ENCODE assay signal across 18 cellular contexts in the genomic region with DNA sequence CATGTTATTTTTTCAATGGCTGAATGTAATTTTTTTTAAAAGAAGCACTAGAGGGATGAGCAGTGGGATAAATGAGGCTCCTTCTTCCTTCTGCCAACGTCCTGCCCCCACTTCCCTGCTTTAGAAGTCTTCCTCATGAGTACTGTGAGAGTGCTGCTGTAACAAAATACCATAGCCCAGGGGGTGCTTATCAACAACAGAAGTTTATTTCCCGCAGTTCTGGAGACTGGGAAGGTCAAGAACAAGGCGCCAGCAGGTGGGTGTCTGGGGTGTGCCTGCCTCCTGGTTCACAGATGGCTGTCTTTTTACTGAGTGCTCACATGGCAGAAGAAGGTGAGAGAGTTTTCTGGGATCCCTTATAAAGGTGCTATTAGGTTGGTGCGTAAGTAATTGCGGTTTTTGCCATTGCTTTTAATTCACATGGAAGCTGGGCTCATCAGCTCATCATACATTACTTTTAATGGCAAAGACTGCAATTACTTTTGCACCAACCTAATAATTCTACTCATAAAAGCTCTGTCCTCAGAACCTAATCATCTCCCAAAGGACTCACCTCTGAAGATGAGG.
"Had no signal": no experiment of that assay in that cellular context is flagged by ENCODE, and none has a peak within 500 bp of the region (broad histone marks: within the 10 kb centered on the region; RNA-seq: fewer than 3 reads in every experiment).

No MANE protein-coding gene starts in this region.

- H3K4me3 ChIP-seq: breast epithelium, gastroesophageal sphincter, heart right ventricle, mucosa of descending colon, tibial nerve had no signal

- H3K9me3 ChIP-seq: breast epithelium, gastroesophageal sphincter, heart right ventricle, mucosa of descending colon, tibial nerve had no signal

- H3K27ac ChIP-seq: breast epithelium, gastroesophageal sphincter, heart right ventricle, tibial nerve, WERI-Rb-1 had no signal

- H3K36me3 ChIP-seq: breast epithelium, gastroesophageal sphincter, heart right ventricle, tibial nerve, WERI-Rb-1 had no signal

- ATAC-seq: gastroesophageal sphincter, heart right ventricle, left ventricle myocardium superior, mucosa of descending colon had no signal

- H3K27me3 ChIP-seq: breast epithelium, tibial nerve had no signal

- DNase-seq: activated CD4-positive, alpha-beta T cell treated with anti-CD3 and anti-CD28 coated beads, Interleukin-2, amount 50 U/mL, for 4 hours; activated gamma-delta T cell; cortex of kidney; heart right ventricle; immature natural killer cell; kidney glomerular epithelial cell; left ventricle myocardium superior; mucosa of descending colon; naive B cell; retina; stimulated activated CD4-positive, alpha-beta T cell treated with anti-CD3 and anti-CD28 coated beads, Interleukin-1b, Interleukin-23, amount 100 ng/mL, for 48 hours; stimulated activated CD8-positive, alpha-beta memory T cell treated with anti-CD3 and anti-CD28 coated beads, Interleukin-4, amount 100 ng/mL, for 48 hours; stimulated activated naive CD4-positive, alpha-beta T cell treated with Interleukin-2 at 50 U/mL for 16 hours; substantia nigra; WERI-Rb-1 had no signal

- H3K4me1 ChIP-seq: breast epithelium, gastroesophageal sphincter, heart right ventricle, tibial nerve had no signal
